ENCODE assay signal across 22 cellular contexts in genomic region chr11:113351061-113351460, GRCh38. TPM values are rescaled to one million over a fixed set of nuclear protein-coding genes. Genes with fewer than 3 reads are reported as not detected.
"Had no signal": no experiment of that assay in that cellular context is flagged by ENCODE, and none has a peak within 500 bp of the region (broad histone marks: within the 10 kb centered on the region; RNA-seq: fewer than 3 reads in every experiment).

No MANE protein-coding gene starts in this region.

- DNase-seq: activated CD4-positive, alpha-beta memory T cell treated with anti-CD3 and anti-CD28 coated beads for 36 hours; activated CD8-positive, alpha-beta memory T cell treated with anti-CD3 and anti-CD28 coated beads, Interleukin-2, amount 10 ng/mL, durations not matched to agents 7 days and 5 days; activated naive CD4-positive, alpha-beta T cell treated with anti-CD3 and anti-CD28 coated beads for 36 hours; activated naive CD8-positive, alpha-beta T cell treated with anti-CD3 and anti-CD28 coated beads, Interleukin-2, amount 50 U/mL, for 24 hours; activated T-cell treated with anti-CD3 and anti-CD28 coated beads, Interleukin-2, amount 50 U/mL, for 1 hour; erythroblast; gastrocnemius medialis; heart right ventricle; left colon; lower lobe of right lung; midbrain; right cardiac atrium; stimulated activated CD4-positive, alpha-beta T cell treated with anti-CD3 and anti-CD28 coated beads, Interleukin-4, amount 100 ng/mL, for 4 hours; stimulated activated CD8-positive, alpha-beta memory T cell treated with anti-CD3 and anti-CD28 coated beads, Interleukin-4, amount 100 ng/mL, for 48 hours; stimulated activated naive CD4-positive, alpha-beta T cell treated with Interleukin-2 at 50 U/mL for 16 hours had no signal

- H3K27me3 ChIP-seq: ascending aorta, dorsolateral prefrontal cortex, gastrocnemius medialis, heart right ventricle, tibial nerve, vagina had no signal

- H3K27ac ChIP-seq: ascending aorta, gastrocnemius medialis, heart right ventricle, lower lobe of right lung, skin epidermis, tibial nerve, vagina had no signal

- H3K4me3 ChIP-seq: ascending aorta, dorsolateral prefrontal cortex, gastrocnemius medialis, heart right ventricle, lower lobe of right lung, skin epidermis, tibial nerve, vagina had no signal

- H3K4me1 ChIP-seq: ascending aorta, gastrocnemius medialis, heart right ventricle, lower lobe of right lung, tibial nerve, vagina had no signal

RNA-seq across cellular contexts. Expression of gene ANKK1, which starts 36.5 kb away (rescaled TPM):
- total RNA-seq: ascending aorta, heart right ventricle, myocyte had no signal
- polyA plus RNA-seq: neural cell had no signal
